41 cellular contexts compared by ENCODE assay signal in the genomic region with DNA sequence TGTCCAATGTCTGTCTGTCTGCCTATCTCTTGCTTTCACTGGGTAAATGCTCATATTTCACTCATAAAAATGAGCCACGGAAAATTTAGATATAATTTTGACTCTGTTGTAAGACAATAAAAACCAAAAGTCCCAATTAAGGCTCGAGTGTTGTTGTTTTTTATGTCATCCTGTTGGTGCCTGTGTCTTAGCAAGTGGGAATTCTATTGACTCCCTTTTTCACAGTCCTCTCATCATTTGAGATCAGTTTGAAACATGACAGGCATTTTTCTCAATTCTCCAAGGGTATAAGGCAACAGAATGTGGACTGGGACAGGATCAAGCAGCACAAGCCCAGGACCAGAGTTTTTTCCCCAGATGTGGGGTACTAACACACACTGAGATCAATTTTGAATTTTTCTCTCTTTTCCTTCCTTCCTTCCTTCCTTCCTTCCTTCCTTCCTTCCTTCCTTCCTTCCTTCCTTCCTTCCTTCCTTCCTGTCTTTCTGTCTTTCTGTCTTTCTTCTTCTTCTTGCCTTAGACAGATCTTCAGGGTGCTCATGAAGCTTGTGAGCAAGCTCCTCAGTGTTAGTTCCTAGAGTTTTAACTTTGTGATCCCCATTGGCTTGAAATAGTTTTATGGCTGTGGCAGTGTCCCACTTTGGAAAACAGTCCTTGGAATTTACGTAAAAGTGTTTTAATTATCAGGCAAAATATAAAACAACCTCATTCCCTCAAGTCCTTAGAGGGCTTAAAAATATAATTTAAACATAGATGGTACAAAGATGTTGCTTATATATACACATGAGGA. TPM values are rescaled to one million over a fixed set of nuclear protein-coding genes. Genes with fewer than 3 reads are reported as not detected.
"Had no signal": no experiment of that assay in that cellular context is flagged by ENCODE, and none has a peak within 500 bp of the region (broad histone marks: within the 10 kb centered on the region; RNA-seq: fewer than 3 reads in every experiment).

No MANE protein-coding gene starts in this region.

- ATAC-seq: activated naive CD4-positive, alpha-beta T cell treated with anti-CD3 and anti-CD28 coated beads, Interleukin-2, amount 50 U/mL, for 72 hours; activated naive CD8-positive, alpha-beta T cell treated with anti-CD3 and anti-CD28 coated beads, Interleukin-2, amount 50 U/mL, for 24 hours; activated T-cell treated with anti-CD3 and anti-CD28 coated beads, Interleukin-2, amount 50 U/mL, for 4 hours; activated T-cell treated with anti-CD3 and anti-CD28 coated beads, Interleukin-2, amount 50 U/mL, for 72 hours; activated T-helper 17 cell treated with anti-CD3 and anti-CD28 coated beads, Interleukin-2, amount 50 U/mL, for 72 hours; body of pancreas had no signal

- DNase-seq: activated effector memory CD4-positive, alpha-beta T cell treated with anti-CD3 and anti-CD28 coated beads, Interleukin-2, amount 50 U/mL, for 16 hours; activated effector memory CD4-positive, alpha-beta T cell treated with Interleukin-2 at 50 U/mL for 16 hours; activated gamma-delta T cell; activated gamma-delta T cell treated with Interleukin-2 at 50 U/mL for 16 hours; activated naive CD4-positive, alpha-beta T cell; activated naive CD4-positive, alpha-beta T cell treated with anti-CD3 and anti-CD28 coated beads for 36 hours; activated naive CD4-positive, alpha-beta T cell treated with anti-CD3 and anti-CD28 coated beads, Interleukin-2, amount 10 ng/mL, durations not matched to agents 7 days and 5 days; activated naive CD4-positive, alpha-beta T cell treated with anti-CD3 and anti-CD28 coated beads, Interleukin-2, amount 50 U/mL, for 16 hours; activated naive CD4-positive, alpha-beta T cell treated with Interleukin-2 at 50 U/mL for 16 hours; activated naive CD8-positive, alpha-beta T cell treated with anti-CD3 and anti-CD28 coated beads for 36 hours; activated naive CD8-positive, alpha-beta T cell treated with anti-CD3 and anti-CD28 coated beads, Interleukin-2, amount 10 ng/mL, durations not matched to agents 7 days and 5 days; activated naive CD8-positive, alpha-beta T cell treated with anti-CD3 and anti-CD28 coated beads, Interleukin-2, amount 50 U/mL, for 24 hours; activated T-cell treated with anti-CD3 and anti-CD28 coated beads, Interleukin-2, amount 50 U/mL, for 24 hours; activated T-cell treated with anti-CD3 and anti-CD28 coated beads, Interleukin-2, amount 50 U/mL, for 4 hours; activated T-cell treated with anti-CD3 and anti-CD28 coated beads, Interleukin-2, amount 50 U/mL, for 48 hours; activated T-cell treated with anti-CD3 and anti-CD28 coated beads, Interleukin-2, amount 50 U/mL, for 72 hours; adrenal gland; amniotic stem cell; amygdala; anterior cingulate cortex; aorta; body of pancreas; brain microvascular endothelial cell; caudate nucleus; central memory CD4-positive, alpha-beta T cell; cerebellar nuclear complex had no signal

- H3K36me3 Mint-ChIP-seq: activated naive CD4-positive, alpha-beta T cell treated with anti-CD3 and anti-CD28 coated beads, Interleukin-2, amount 10 ng/mL, durations not matched to agents 7 days and 5 days; activated naive CD4-positive, alpha-beta T cell treated with anti-CD3 and anti-CD28 coated beads, Interleukin-2, amount 50 U/mL, for 24 hours; activated naive CD4-positive, alpha-beta T cell treated with anti-CD3 and anti-CD28 coated beads, Interleukin-2, amount 50 U/mL, for 72 hours; activated naive CD8-positive, alpha-beta T cell; activated naive CD8-positive, alpha-beta T cell treated with anti-CD3 and anti-CD28 coated beads for 36 hours; activated naive CD8-positive, alpha-beta T cell treated with anti-CD3 and anti-CD28 coated beads, Interleukin-2, amount 10 ng/mL, durations not matched to agents 7 days and 5 days; brain had no signal

- H3K4me3 ChIP-seq: adrenal gland, ascending aorta, body of pancreas, breast epithelium, cardiac muscle cell had no signal

- H3K4me1 Mint-ChIP-seq: activated naive CD4-positive, alpha-beta T cell treated with anti-CD3 and anti-CD28 coated beads, Interleukin-2, amount 10 ng/mL, durations not matched to agents 7 days and 5 days; activated naive CD4-positive, alpha-beta T cell treated with anti-CD3 and anti-CD28 coated beads, Interleukin-2, amount 50 U/mL, for 24 hours; activated naive CD8-positive, alpha-beta T cell treated with anti-CD3 and anti-CD28 coated beads for 36 hours; activated naive CD8-positive, alpha-beta T cell treated with anti-CD3 and anti-CD28 coated beads, Interleukin-2, amount 10 ng/mL, durations not matched to agents 7 days and 5 days; activated naive CD8-positive, alpha-beta T cell treated with anti-CD3 and anti-CD28 coated beads, Interleukin-2, amount 50 U/mL, for 24 hours; activated T-helper 17 cell treated with anti-CD3 and anti-CD28 coated beads, Interleukin-2, amount 50 U/mL, for 72 hours; central memory CD8-positive, alpha-beta T cell had no signal

- H3K27ac Mint-ChIP-seq: activated naive CD4-positive, alpha-beta T cell treated with anti-CD3 and anti-CD28 coated beads for 36 hours; activated naive CD4-positive, alpha-beta T cell treated with anti-CD3 and anti-CD28 coated beads, Interleukin-2, amount 10 ng/mL, durations not matched to agents 7 days and 5 days; activated naive CD4-positive, alpha-beta T cell treated with anti-CD3 and anti-CD28 coated beads, Interleukin-2, amount 50 U/mL, for 24 hours; activated naive CD4-positive, alpha-beta T cell treated with anti-CD3 and anti-CD28 coated beads, Interleukin-2, amount 50 U/mL, for 72 hours; activated naive CD8-positive, alpha-beta T cell; activated naive CD8-positive, alpha-beta T cell treated with anti-CD3 and anti-CD28 coated beads for 36 hours; activated naive CD8-positive, alpha-beta T cell treated with anti-CD3 and anti-CD28 coated beads, Interleukin-2, amount 10 ng/mL, durations not matched to agents 7 days and 5 days; activated naive CD8-positive, alpha-beta T cell treated with anti-CD3 and anti-CD28 coated beads, Interleukin-2, amount 50 U/mL, for 24 hours; activated T-cell treated with anti-CD3 and anti-CD28 coated beads, Interleukin-2, amount 50 U/mL, for 24 hours; activated T-cell treated with anti-CD3 and anti-CD28 coated beads, Interleukin-2, amount 50 U/mL, for 72 hours; activated T-helper 1 cell treated with anti-CD3 and anti-CD28 coated beads, Interleukin-12 subunit alpha, Interleukin-12 subunit beta, Interleukin-2, Interleukin-4 antibody, amounts not matched to agents 30 ng/mL and 10 ng/mL and 1 ng/mL, durations not matched to agents 14 hours and 24 hours and 36 hours; activated T-helper 17 cell treated with anti-CD3 and anti-CD28 coated beads, Interleukin-2, amount 50 U/mL, for 72 hours; activated T-helper 2 cell treated with anti-CD3 and anti-CD28 coated beads, Interferon-gamma antibody, Interleukin-2, Interleukin-4, amounts not matched to agents 10 μg/mL and 5 μg/mL and 100 μg/mL, durations not matched to agents 14 hours and 24 hours and 36 hours had no signal

- H3K27me3 ChIP-seq: adrenal gland, ascending aorta, brain microvascular endothelial cell had no signal

- H3K4me1 ChIP-seq: adrenal gland, ascending aorta, body of pancreas, breast epithelium had no signal

- H3K36me3 ChIP-seq: adrenal gland, ascending aorta, brain microvascular endothelial cell, breast epithelium, cardiac muscle cell had no signal

- H3K27me3 Mint-ChIP-seq: central memory CD8-positive, alpha-beta T cell had no signal

- H3K27ac ChIP-seq: adrenal gland, ascending aorta, body of pancreas, brain microvascular endothelial cell, breast epithelium, cardiac muscle cell had no signal

- H3K9me3 Mint-ChIP-seq: activated naive CD4-positive, alpha-beta T cell treated with anti-CD3 and anti-CD28 coated beads for 36 hours; activated naive CD4-positive, alpha-beta T cell treated with anti-CD3 and anti-CD28 coated beads, Interleukin-2, amount 10 ng/mL, durations not matched to agents 7 days and 5 days; activated naive CD4-positive, alpha-beta T cell treated with anti-CD3 and anti-CD28 coated beads, Interleukin-2, amount 50 U/mL, for 24 hours; activated naive CD8-positive, alpha-beta T cell treated with anti-CD3 and anti-CD28 coated beads for 36 hours; activated naive CD8-positive, alpha-beta T cell treated with anti-CD3 and anti-CD28 coated beads, Interleukin-2, amount 10 ng/mL, durations not matched to agents 7 days and 5 days; activated naive CD8-positive, alpha-beta T cell treated with anti-CD3 and anti-CD28 coated beads, Interleukin-2, amount 50 U/mL, for 24 hours; activated T-cell treated with anti-CD3 and anti-CD28 coated beads, Interleukin-2, amount 50 U/mL, for 24 hours; activated T-cell treated with anti-CD3 and anti-CD28 coated beads, Interleukin-2, amount 50 U/mL, for 4 hours; activated T-helper 1 cell treated with anti-CD3 and anti-CD28 coated beads, Interleukin-12 subunit alpha, Interleukin-12 subunit beta, Interleukin-2, Interleukin-4 antibody, amounts not matched to agents 30 ng/mL and 10 ng/mL and 1 ng/mL, durations not matched to agents 14 hours and 24 hours and 36 hours; activated T-helper 17 cell treated with anti-CD3 and anti-CD28 coated beads, Interleukin-2, amount 50 U/mL, for 72 hours; activated T-helper 2 cell treated with anti-CD3 and anti-CD28 coated beads, Interferon-gamma antibody, Interleukin-2, Interleukin-4, amounts not matched to agents 10 μg/mL and 5 μg/mL and 100 μg/mL, durations not matched to agents 14 hours and 24 hours and 36 hours; brain had no signal

- H3K4me3 Mint-ChIP-seq: activated naive CD4-positive, alpha-beta T cell treated with anti-CD3 and anti-CD28 coated beads for 36 hours; activated naive CD4-positive, alpha-beta T cell treated with anti-CD3 and anti-CD28 coated beads, Interleukin-2, amount 10 ng/mL, durations not matched to agents 7 days and 5 days; activated naive CD4-positive, alpha-beta T cell treated with anti-CD3 and anti-CD28 coated beads, Interleukin-2, amount 50 U/mL, for 24 hours; activated naive CD8-positive, alpha-beta T cell; activated naive CD8-positive, alpha-beta T cell treated with anti-CD3 and anti-CD28 coated beads for 36 hours; activated naive CD8-positive, alpha-beta T cell treated with anti-CD3 and anti-CD28 coated beads, Interleukin-2, amount 10 ng/mL, durations not matched to agents 7 days and 5 days; activated naive CD8-positive, alpha-beta T cell treated with anti-CD3 and anti-CD28 coated beads, Interleukin-2, amount 50 U/mL, for 24 hours; activated T-cell treated with anti-CD3 and anti-CD28 coated beads, Interleukin-2, amount 50 U/mL, for 24 hours; activated T-cell treated with anti-CD3 and anti-CD28 coated beads, Interleukin-2, amount 50 U/mL, for 4 hours; activated T-cell treated with anti-CD3 and anti-CD28 coated beads, Interleukin-2, amount 50 U/mL, for 72 hours; activated T-helper 1 cell treated with anti-CD3 and anti-CD28 coated beads, Interleukin-12 subunit alpha, Interleukin-12 subunit beta, Interleukin-2, Interleukin-4 antibody, amounts not matched to agents 30 ng/mL and 10 ng/mL and 1 ng/mL, durations not matched to agents 14 hours and 24 hours and 36 hours; activated T-helper 17 cell treated with anti-CD3 and anti-CD28 coated beads, Interleukin-2, amount 50 U/mL, for 72 hours; central memory CD8-positive, alpha-beta T cell had no signal

- H3K9me3 ChIP-seq: adrenal gland, ascending aorta, body of pancreas, breast epithelium had no signal

RNA-seq across cellular contexts. Expression of gene NEUROD6, which starts 3.2 kb away (rescaled TPM):
- total RNA-seq: activated naive CD4-positive, alpha-beta T cell treated with anti-CD3 and anti-CD28 coated beads for 36 hours; activated naive CD4-positive, alpha-beta T cell treated with anti-CD3 and anti-CD28 coated beads, Interleukin-2, amount 50 U/mL, for 72 hours; activated naive CD8-positive, alpha-beta T cell treated with anti-CD3 and anti-CD28 coated beads for 36 hours; activated naive CD8-positive, alpha-beta T cell treated with anti-CD3 and anti-CD28 coated beads, Interleukin-2, amount 10 ng/mL, durations not matched to agents 7 days and 5 days; activated T-cell treated with anti-CD3 and anti-CD28 coated beads, Interleukin-2, amount 50 U/mL, for 4 hours; activated T-cell treated with anti-CD3 and anti-CD28 coated beads, Interleukin-2, amount 50 U/mL, for 72 hours; activated T-helper 1 cell treated with anti-CD3 and anti-CD28 coated beads, Interleukin-12 subunit alpha, Interleukin-12 subunit beta, Interleukin-2, Interleukin-4 antibody, amounts not matched to agents 30 ng/mL and 10 ng/mL and 1 ng/mL, durations not matched to agents 14 hours and 24 hours and 36 hours; activated T-helper 17 cell treated with anti-CD3 and anti-CD28 coated beads, Interleukin-2, amount 50 U/mL, for 72 hours; activated T-helper 2 cell treated with anti-CD3 and anti-CD28 coated beads, Interferon-gamma antibody, Interleukin-2, Interleukin-4, amounts not matched to agents 10 μg/mL and 5 μg/mL and 100 μg/mL, durations not matched to agents 14 hours and 24 hours and 36 hours; adrenal gland; aorta; ascending aorta; astrocyte; body of pancreas; breast epithelium; bronchial epithelial cell; cardiac muscle cell; cardiac septum; chondrocyte had no signal
